ENCODE assay signal across 8 cellular contexts in genomic region chr4:103099691-103100392, GRCh38. TPM values are rescaled to one million over a fixed set of nuclear protein-coding genes. Genes with fewer than 3 reads are reported as not detected.
DNase-seq lines count a peak whose midpoint lies in the region; ATAC-seq and TF ChIP-seq lines count a peak whose summit lies in the region.

Gene BDH2, minus strand, starts transcription at chr4:103099834. Its CDS starts 3,580 bp downstream, at chr4:103096254.

- peak; percentile 36 for TF ChIP-seq CTCF in AG04449 (IDR thresholded peaks at IDR 0.05; ENCODE audit: insufficient read depth, low read length, missing control alignments)
- TF ChIP-seq CTCF in MCF 10A (IDR thresholded peaks at IDR 0.05; ENCODE audit: unreplicated experiment), result peak; percentile 59

- no TSS peak for BruUV-seq in MCF 10A (replicated peaks; lab: Mats Ljungman, UMichigan)

- peak within 1 kb of the TSS; percentile 48 for H3K4me3 ChIP-seq in AG04449 (ENCODE audit: low read depth, low read length)

- H3K36me3 Mint-ChIP-seq in MCF 10A (ENCODE audit: insufficient read depth, unreplicated experiment), result peaks cover 10% of the 10 kb centered on the region

- H3K27me3 Mint-ChIP-seq in MCF 10A (ENCODE audit: insufficient read depth, unreplicated experiment), result no peaks in the 10 kb centered on the region

- H3K27ac Mint-ChIP-seq in MCF 10A (ENCODE audit: low read depth, unreplicated experiment), result peak within 1 kb of the TSS; percentile 90

- DNase-seq in AG04449 (ENCODE audit: low read depth, low spot score) (peak; percentile 83), NCI-H1417 (lab: John Stamatoyannopoulos, UW) (peak; percentile 62 to 91 (median 70)), T follicular helper cell (ENCODE audit: low read depth) (peak; percentile 20), MCF 10A (ENCODE audit: unreplicated experiment) (peak; percentile 96), iPS DF 19.7 (ENCODE audit: low read depth, low spot score) (peak; percentile 86), renal cortical epithelial cell (ENCODE audit: low read depth) (peak; percentile 99)

- H3K4me1 Mint-ChIP-seq in MCF 10A (ENCODE audit: insufficient read depth, unreplicated experiment), result peaks cover 16% of the 10 kb centered on the region

- CTCF ChIA-PET in AG04449 (lab: Yijun Ruan, JAX), result interaction anchor here (0.6 to 5.8 kb wide), 28 partner anchors 10 to 757 kb away, joined by 3 to 66 read pairs (median 4); partner anchors contain the start of genes SLC9B2 and UBE2D3
- CTCF ChIA-PET in MCF 10A (lab: Yijun Ruan, JAX), result interaction anchor here (0.5 to 4.7 kb wide), 36 partner anchors 8 to 1818 kb away, joined by 3 to 57 read pairs (median 4); partner anchors contain the start of gene SLC9B2

- POLR2A ChIA-PET in AG04449 (lab: Yijun Ruan, JAX), result interaction anchor here (0.9 kb wide), 1 partner anchor 23 kb away, joined by 3 read pairs; the partner anchor contains the start of gene SLC9B2
- POLR2A ChIA-PET in MCF 10A (lab: Yijun Ruan, JAX), result interaction anchor here (0.7 to 3.6 kb wide), 14 partner anchors 9 to 671 kb away, joined by 3 to 20 read pairs (median 5); partner anchors contain the start of genes CISD2, MANBA, SLC9B1 and SLC9B2

- no peaks in the 10 kb centered on the region for H3K9me3 Mint-ChIP-seq in MCF 10A (ENCODE audit: unreplicated experiment)

- ATAC-seq in GM18498 (IDR thresholded peaks at IDR 0.05; ENCODE audit: unreplicated experiment) (peak; percentile 97), HG02884 (IDR thresholded peaks at IDR 0.05; ENCODE audit: unreplicated experiment) (peak; percentile 96)

- intact Hi-C loops in MCF 10A (cut with micrococcal nuclease), result loop anchor here (2.0 to 5.0 kb wide), 2 partner anchors 479 to 753 kb away; partner anchors contain the start of gene SLC39A8

- H3K4me3 Mint-ChIP-seq in MCF 10A (ENCODE audit: unreplicated experiment), result peak within 1 kb of the TSS; percentile 88

RNA-seq across cellular contexts. Expression of gene BDH2, which starts in this region (rescaled TPM):
- 14.3 and 17.6 TPM in 2 replicates for total RNA-seq in MCF 10A (2022)
- 83.5 and 151 TPM in 2 replicates for total RNA-seq in renal cortical epithelial cell

Comparison
In these comparisons a context has a peak if more than half of its experiments do, and no peak if none do; other contexts are left out.
1. Peak in every context shown above with its lines: DNase-seq, ATAC-seq and H3K4me3 ChIP-seq.
2. DNase-seq: peak in every context shown above with its lines; median percentile 99 in renal cortical epithelial cell; 96 in MCF 10A; 86 in iPS DF 19.7; 83 in AG04449; 70 in NCI-H1417; 20 in T follicular helper cell.